16 cellular contexts compared by ENCODE assay signal in genomic region chr10:121583258-121583657, GRCh38. TPM values are rescaled to one million over a fixed set of nuclear protein-coding genes. Genes with fewer than 3 reads are reported as not detected.
A peak's percentile ranks its signal among the peaks of the same experiment; 100 is the strongest.
DNase-seq lines count a peak whose midpoint lies in the region; ATAC-seq and TF ChIP-seq lines count a peak whose summit lies in the region.
"Had no signal": no experiment of that assay in that cellular context is flagged by ENCODE, and none has a peak within 500 bp of the region (broad histone marks: within the 10 kb centered on the region; RNA-seq: fewer than 3 reads in every experiment).

No MANE protein-coding gene starts in this region.

- no peak overlapping the region for H4K8ac ChIP-seq in H9 (replicated peaks; ENCODE audit: insufficient read length, low read depth, low read length)

- H3K4me3 ChIP-seq in Caco-2 (ENCODE audit: low read depth, low read length) (no peak overlapping the region), esophagus muscularis mucosa (no peak overlapping the region), prostate gland (no peak overlapping the region)

- H3K23ac ChIP-seq in H9 (ENCODE audit: insufficient read length, low read depth, low read length) = no peak overlapping the region

- H3K4ac ChIP-seq in H9 (ENCODE audit: low read depth, low read length) = no peak overlapping the region

- H4K91ac ChIP-seq in H9 (ENCODE audit: insufficient read length, low read depth, low read length) = no peak overlapping the region

- H3K79me1 ChIP-seq in H9 (ENCODE audit: insufficient read depth, low read depth, low read length, poor library complexity, severe bottlenecking) = peaks cover 7% of the 10 kb centered on the region

- H3K27me3 ChIP-seq in Caco-2 (replicated peaks; ENCODE audit: control insufficient read depth, insufficient read depth, low read length) = no peaks in the 10 kb centered on the region
- no peaks in the 10 kb centered on the region for H3K27me3 ChIP-seq in H9 (ENCODE audit: insufficient read depth, low read length)
- no peaks in the 10 kb centered on the region for H3K27me3 ChIP-seq in esophagus muscularis mucosa
- H3K27me3 ChIP-seq in prostate gland (replicated peaks; ENCODE audit: insufficient read depth) = no peaks in the 10 kb centered on the region

- H3T11ph ChIP-seq in H9 (ENCODE audit: low read length) = no peak overlapping the region

- H3K27me3 Mint-ChIP-seq in Caco-2 (ENCODE audit: insufficient read depth, unreplicated experiment) (no peaks in the 10 kb centered on the region), H9 (ENCODE audit: low read depth) (no peaks in the 10 kb centered on the region), nephron (ENCODE audit: low read depth) (peaks cover 10% of the 10 kb centered on the region)

- TF ChIP-seq EP300 in esophagus muscularis mucosa (IDR thresholded peaks at IDR 0.05) = no peak

- H3K4me3 Mint-ChIP-seq in Caco-2 (ENCODE audit: unreplicated experiment) (no peak overlapping the region), H9 (no peak overlapping the region), nephron (no peak overlapping the region)
- H3K4me3 Mint-ChIP-seq: CD4-positive, alpha-beta memory T cell; HFFc6 had no signal

- TF ChIP-seq POLR2A in esophagus muscularis mucosa (IDR thresholded peaks at IDR 0.05; ENCODE audit: low read depth) (no peak), prostate gland (IDR thresholded peaks at IDR 0.05) (no peak)

- no peak overlapping the region for H2BK12ac ChIP-seq in H9 (ENCODE audit: insufficient read length, low read depth, low read length)

- H3K27ac Mint-ChIP-seq in Caco-2 (ENCODE audit: unreplicated experiment) (peak overlapping the region; percentile 7), H9 (peak overlapping the region; percentile 88 to 97 (median 91); a peak in 3 of 7 replicates), nephron (peak overlapping the region in 2 of 3 experiments; percentile 39 to 69)
- H3K27ac Mint-ChIP-seq: CD4-positive, alpha-beta memory T cell; HFFc6 had no signal

- CTCF ChIA-PET in Caco-2 (lab: Charles Lee) = no interaction called here

- H3K27ac ChIP-seq in H9 (ENCODE audit: insufficient read length, low read depth, low read length) = no peak overlapping the region
- peak overlapping the region in 3 of 4 donors; percentile 16 to 32 (median 17) for H3K27ac ChIP-seq in esophagus muscularis mucosa (replicated peaks in 1 of 4)
- H3K27ac ChIP-seq in prostate gland = no peak overlapping the region

- no peak overlapping the region for H2BK5ac ChIP-seq in H9 (ENCODE audit: insufficient read length, low read length)

- H3K36me3 ChIP-seq in Caco-2 (ENCODE audit: control insufficient read depth, insufficient read depth, low read length) = no peaks in the 10 kb centered on the region
- no peaks in the 10 kb centered on the region for H3K36me3 ChIP-seq in esophagus muscularis mucosa
- H3K36me3 ChIP-seq in prostate gland = no peaks in the 10 kb centered on the region

- H3K56ac ChIP-seq in H9 (ENCODE audit: insufficient read length, low read depth, low read length) = no peak overlapping the region

- H3K23me2 ChIP-seq in H9 (ENCODE audit: insufficient read length, low read depth, low read length, poor library complexity, severe bottlenecking) = no peaks in the 10 kb centered on the region

- no peak overlapping the region for H4K5ac ChIP-seq in H9 (ENCODE audit: insufficient read length, low read depth, low read length)

- H2AK5ac ChIP-seq in H9 (ENCODE audit: insufficient read length, low read length) = no peak overlapping the region

- no peak overlapping the region for H2AFZ ChIP-seq in H9 (ENCODE audit: low read length)

- peaks cover 41% of the 10 kb centered on the region; the same call in 1 of the 2 replicates for H3K79me2 ChIP-seq in H9 (ENCODE audit: insufficient read depth, low read length)

- peaks cover 47% of the 10 kb centered on the region for H3K4me1 ChIP-seq in Caco-2
- H3K4me1 ChIP-seq in H9 (ENCODE audit: insufficient read depth, low read length) = peaks cover 10% of the 10 kb centered on the region; the same call in 1 of the 2 replicates
- peaks cover 0 to 60% (median 48%) of the 10 kb centered on the region in 4 donors for H3K4me1 ChIP-seq in esophagus muscularis mucosa
- peaks cover 4% of the 10 kb centered on the region for H3K4me1 ChIP-seq in prostate gland (replicated peaks)

- no peak for TF ChIP-seq CTCF in Caco-2 (IDR thresholded peaks at IDR 0.05; ENCODE audit: insufficient read depth in 1 of 2, low read depth in 1 of 2, low read length in 1 of 2, severe bottlenecking in 1 of 2, unreplicated experiment in 1 of 2)
- TF ChIP-seq CTCF in H9 (conservative IDR thresholded peaks at IDR 0.05) = no peak
- TF ChIP-seq CTCF in esophagus muscularis mucosa (IDR thresholded peaks at IDR 0.05) = no peak
- TF ChIP-seq CTCF in nephron (IDR thresholded peaks at IDR 0.05; ENCODE audit: unreplicated experiment in 3 of 3) = no peak
- TF ChIP-seq CTCF in prostate gland (IDR thresholded peaks at IDR 0.05) = no peak

- H3K4me1 Mint-ChIP-seq in Caco-2 (ENCODE audit: low read depth, unreplicated experiment) (peaks cover 25% of the 10 kb centered on the region), H9 (peaks cover 82 to 87% of the 10 kb centered on the region in 2 experiments), nephron (peaks cover 35% of the 10 kb centered on the region)
- H3K4me1 Mint-ChIP-seq: CD4-positive, alpha-beta memory T cell had no signal

- DNase-seq in Caco-2 = no peak
- DNase-seq in H9 = no peak
- no peak for DNase-seq in esophagus muscularis mucosa (ENCODE audit: extremely low spot score)
- DNase-seq in prostate gland (ENCODE audit: low spot score) = no peak
- DNase-seq in GOT3 (lab: John Stamatoyannopoulos, UW) = no peak
- DNase-seq: C1 segment of cervical spinal cord; CD4-positive, alpha-beta memory T cell; COR-L47; DMS153; DND-41; H7; HFFc6 had no signal

- no CpG with 5 or more reads among the region's 6 CpGs for WGBS in H9 (ENCODE audit: extremely low coverage, insufficient read length, low lambda C conversion rate)
- WGBS in esophagus muscularis mucosa = 80% methylated on average over 6 of the region's 6 CpGs
- 83% methylated on average over 6 of the region's 6 CpGs for WGBS in prostate gland

- peaks cover 3% of the 10 kb centered on the region for H4K20me1 ChIP-seq in H9 (ENCODE audit: control insufficient read depth, insufficient read depth, insufficient read length)

- no peak overlapping the region for H2BK120ac ChIP-seq in H9 (ENCODE audit: low read depth, low read length, poor library complexity, severe bottlenecking)

- H2BK20ac ChIP-seq in H9 (ENCODE audit: low read depth, low read length, poor library complexity, severe bottlenecking) = no peak overlapping the region

- peaks cover 94% of the 10 kb centered on the region for H3K36me3 Mint-ChIP-seq in Caco-2 (ENCODE audit: insufficient read depth, unreplicated experiment)
- H3K36me3 Mint-ChIP-seq in H9 (ENCODE audit: insufficient read depth in 1 of 3, low read depth in 3 of 3) = peaks cover 43 to 70% (median 56%) of the 10 kb centered on the region in 3 experiments
- H3K36me3 Mint-ChIP-seq in nephron (ENCODE audit: low read depth) = peaks cover 49% of the 10 kb centered on the region
- H3K36me3 Mint-ChIP-seq: CD4-positive, alpha-beta memory T cell had no signal

- no TSS peak for BruUV-seq in Caco-2 (replicated peaks; lab: Mats Ljungman, UMichigan)

- peaks cover 12% of the 10 kb centered on the region for H3K9me3 Mint-ChIP-seq in Caco-2 (ENCODE audit: unreplicated experiment)
- peaks cover 0 to 4% of the 10 kb centered on the region in 2 experiments; a peak in 2 of 5 replicates for H3K9me3 Mint-ChIP-seq in H9
- peaks cover 7% of the 10 kb centered on the region for H3K9me3 Mint-ChIP-seq in nephron

- H3K9me3 ChIP-seq in Caco-2 (no peaks in the 10 kb centered on the region), H9 (ENCODE audit: control insufficient read depth, low read depth, low read length) (no peaks in the 10 kb centered on the region), esophagus muscularis mucosa (no peaks in the 10 kb centered on the region), prostate gland (no peaks in the 10 kb centered on the region)

- no peak overlapping the region for H3K14ac ChIP-seq in H9 (ENCODE audit: insufficient read depth, low read length)

- H3K9ac ChIP-seq in H9 (ENCODE audit: extremely low read depth, insufficient read length, low read length) = no peak overlapping the region

- ATAC-seq in HG03159 (IDR thresholded peaks at IDR 0.05; ENCODE audit: unreplicated experiment) = no peak
- ATAC-seq: HCT116 had no signal

- H2BK15ac ChIP-seq in H9 (ENCODE audit: low read depth, low read length) = no peak overlapping the region

- H3K4me2 ChIP-seq in H9 (ENCODE audit: insufficient read depth, insufficient read length, low read length) = no peak overlapping the region

- H3K18ac ChIP-seq in H9 (ENCODE audit: insufficient read length, low read depth, low read length) = no peak overlapping the region

- intact Hi-C loops in Caco-2 (cut with micrococcal nuclease; ENCODE audit: unreplicated experiment) (no loop called here), esophagus muscularis mucosa (cut with DNase I) (no loop called here), prostate gland (cut with DNase I) (no loop called here)

- POLR2A ChIA-PET in Caco-2 (lab: Charles Lee) = no interaction called here

RNA-seq across cellular contexts. Expression of gene FGFR2, which starts 15.0 kb away (rescaled TPM):
- total RNA-seq in Caco-2 (2022) (266 and 286 TPM in 2 replicates), H9 (2021) (133 and 135 TPM in 2 replicates), esophagus muscularis mucosa (10 to 100 TPM; 58.6 to 74.0 (median 60.5) TPM), prostate gland (10 to 100 TPM; 49.7 to 78.5 TPM)
- total RNA-seq: A172, HFFc6 had no signal

Comparison
In these comparisons a context has a peak if more than half of its experiments do, and no peak if none do; other contexts are left out.
1. H3K27ac Mint-ChIP-seq: peak in every context shown above with its lines; median percentile 91 in H9; 54 in nephron; 7 in Caco-2.
2. H3K27ac ChIP-seq: peak in esophagus muscularis mucosa (3 of 4); none in H9 (single experiment) and prostate gland (0 of 2).